In genomic region chr6:169868458-169868857, GRCh38 we compare ENCODE assay signal across 9 cellular contexts.
A peak's percentile ranks its signal among the peaks of the same experiment; 100 is the strongest.
DNase-seq lines count a peak whose midpoint lies in the region; ATAC-seq, FAIRE-seq and TF ChIP-seq lines count a peak whose summit lies in the region.
"Had no signal": no experiment of that assay in that cellular context is flagged by ENCODE, and none has a peak within 500 bp of the region (broad histone marks: within the 10 kb centered on the region; RNA-seq: fewer than 3 reads in every experiment).

No MANE protein-coding gene starts in this region.

- no peak overlapping the region for H3K4me3 Mint-ChIP-seq in activated naive CD4-positive, alpha-beta T cell treated with anti-CD3 and anti-CD28 coated beads, Interleukin-2, amount 10 ng/mL, durations not matched to agents 7 days and 5 days

- peak overlapping the region; percentile 51 for H3K27ac Mint-ChIP-seq in activated naive CD4-positive, alpha-beta T cell treated with anti-CD3 and anti-CD28 coated beads, Interleukin-2, amount 10 ng/mL, durations not matched to agents 7 days and 5 days

- FAIRE-seq in RCC 7860 (lab: Jason Lieb, UNC), result no peak
- FAIRE-seq: G401.6 had no signal

- ATAC-seq in HG03571 (IDR thresholded peaks at IDR 0.05; ENCODE audit: unreplicated experiment), result no peak

- peaks cover 5% of the 10 kb centered on the region for H3K9me3 Mint-ChIP-seq in activated naive CD4-positive, alpha-beta T cell treated with anti-CD3 and anti-CD28 coated beads, Interleukin-2, amount 10 ng/mL, durations not matched to agents 7 days and 5 days

- peaks cover 9% of the 10 kb centered on the region for H3K4me1 Mint-ChIP-seq in activated naive CD4-positive, alpha-beta T cell treated with anti-CD3 and anti-CD28 coated beads, Interleukin-2, amount 10 ng/mL, durations not matched to agents 7 days and 5 days

- H3K36me3 Mint-ChIP-seq in activated naive CD4-positive, alpha-beta T cell treated with anti-CD3 and anti-CD28 coated beads, Interleukin-2, amount 10 ng/mL, durations not matched to agents 7 days and 5 days, result no peaks in the 10 kb centered on the region

- TF ChIP-seq CTCF in GM10248 (IDR thresholded peaks at IDR 0.05; ENCODE audit: control extremely low read depth, extremely low read depth, low read depth, missing control alignments), result no peak

- CTCF ChIA-PET in GM10248 (lab: Yijun Ruan, JAX), result interaction anchor here (1.3 kb wide), 2 partner anchors 9 to 79 kb away, joined by 3 read pairs; no protein-coding TSS in a partner anchor
- CTCF ChIA-PET in activated naive CD4-positive, alpha-beta T cell treated with anti-CD3 and anti-CD28 coated beads, Interleukin-2, amount 10 ng/mL, durations not matched to agents 7 days and 5 days (lab: Charles Lee), result interaction anchor here (1.1 to 1.5 kb wide), 2 partner anchors 78 to 149 kb away, joined by 3 read pairs; no protein-coding TSS in a partner anchor

- DNase-seq in GM10248 (ENCODE audit: extremely low spot score), result peak; percentile 62
- peak; percentile 23 for DNase-seq in NCI-H510A (lab: John Stamatoyannopoulos, UW)
- peak; percentile 79 for DNase-seq in activated naive CD4-positive, alpha-beta T cell treated with anti-CD3 and anti-CD28 coated beads, Interleukin-2, amount 10 ng/mL, durations not matched to agents 7 days and 5 days
- peak; percentile 4 to 5 for DNase-seq in stimulated activated CD4-positive, alpha-beta T cell treated with anti-CD3 and anti-CD28 coated beads, Interleukin-12 subunit alpha, Interleukin-12 subunit beta, amount 100 ng/mL, for 24 hours (ENCODE audit: low read depth in 2 of 2)
- DNase-seq in HuH-7 (ENCODE audit: low spot score), result no peak
- no peak for DNase-seq in RCC 7860 (ENCODE audit: low spot score)
- no peak for DNase-seq in iPS-NIHi11 (ENCODE audit: low spot score)

- POLR2A ChIA-PET in GM10248 (lab: Yijun Ruan, JAX), result no interaction called here

- peaks cover 3% of the 10 kb centered on the region for H3K27me3 Mint-ChIP-seq in activated naive CD4-positive, alpha-beta T cell treated with anti-CD3 and anti-CD28 coated beads, Interleukin-2, amount 10 ng/mL, durations not matched to agents 7 days and 5 days

Comparison
In these comparisons a context has a peak if more than half of its experiments do, and no peak if none do; other contexts are left out.
1. DNase-seq: peak in GM10248 (single experiment), NCI-H510A (single experiment), activated naive CD4-positive, alpha-beta T cell treated with anti-CD3 and anti-CD28 coated beads, Interleukin-2, amount 10 ng/mL, durations not matched to agents 7 days and 5 days (single experiment) and stimulated activated CD4-positive, alpha-beta T cell treated with anti-CD3 and anti-CD28 coated beads, Interleukin-12 subunit alpha, Interleukin-12 subunit beta, amount 100 ng/mL, for 24 hours (2 of 2); none in HuH-7 (single experiment), RCC 7860 (single experiment) and iPS-NIHi11 (single experiment).